ENCODE assay signal across 18 cellular contexts in the genomic region with DNA sequence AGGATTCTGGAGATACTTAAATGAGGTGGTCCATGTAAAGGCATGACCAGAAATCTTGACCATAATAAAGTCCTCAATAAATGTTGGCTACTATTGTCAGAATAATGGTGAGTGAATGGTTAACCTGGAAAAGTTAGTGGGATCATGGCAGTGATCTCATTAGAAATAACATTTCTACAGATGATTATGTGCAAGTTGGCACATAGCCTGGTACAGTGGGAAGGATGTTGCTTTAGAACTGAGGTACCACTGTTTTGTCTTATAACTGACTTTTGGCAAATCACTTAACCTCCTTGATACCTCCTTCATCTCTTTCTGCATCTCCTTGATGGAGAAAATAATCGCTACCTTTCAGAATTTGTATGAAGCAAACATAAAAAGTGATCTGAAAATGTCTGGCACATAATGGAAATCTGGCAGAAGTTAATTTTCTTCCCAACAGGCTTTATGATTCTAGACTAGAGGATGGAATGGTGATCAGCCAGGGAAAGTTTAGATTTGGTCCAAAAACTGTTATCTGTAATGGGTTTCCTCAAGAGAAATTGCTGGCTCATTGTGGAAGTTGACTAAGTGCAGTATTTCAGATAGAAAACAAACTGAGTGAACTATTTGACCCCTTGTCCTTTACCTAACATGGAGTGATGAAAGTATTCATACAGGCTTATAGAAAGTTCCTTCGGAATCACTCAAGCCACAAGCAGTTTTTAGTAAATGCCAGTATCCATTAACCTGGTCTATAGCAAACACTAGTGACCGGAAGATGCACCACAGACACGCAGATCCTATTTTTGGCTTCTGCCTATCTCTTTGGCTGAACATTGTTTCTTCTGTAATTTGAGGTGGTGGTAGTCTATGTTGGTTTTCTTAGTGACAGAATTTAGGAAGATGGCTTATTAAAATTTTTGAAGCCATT.
DNase-seq lines count a peak whose midpoint lies in the region; ATAC-seq and TF ChIP-seq lines count a peak whose summit lies in the region.
"Had no signal": no experiment of that assay in that cellular context is flagged by ENCODE, and none has a peak within 500 bp of the region (broad histone marks: within the 10 kb centered on the region; RNA-seq: fewer than 3 reads in every experiment).

No MANE protein-coding gene starts in this region.

- DNase-seq in HFFc6 (no peak), astrocyte of the hippocampus (ENCODE audit: low read depth, low spot score) (peak; percentile 31), heart left ventricle (no peak), osteoblast (ENCODE audit: insufficient read length, low spot score, missing footprints) (peak; percentile 38), NCI-H1694 treated with DMSO at 0.1 percent for 48 hours (lab: John Stamatoyannopoulos, UW) (no peak), GM13976 (ENCODE audit: low spot score) (no peak)
- DNase-seq in activated CD4-positive, alpha-beta T cell treated with anti-CD3 and anti-CD28 coated beads for 36 hours: no peak
- DNase-seq: activated CD4-positive, alpha-beta T cell treated with anti-CD3 and anti-CD28 coated beads, Interleukin-2, amount 50 U/mL, for 4 hours; activated naive CD8-positive, alpha-beta T cell treated with anti-CD3 and anti-CD28 coated beads for 36 hours; activated T-cell treated with anti-CD3 and anti-CD28 coated beads, Interleukin-2, amount 50 U/mL, for 1 hour; DMS153; glutamatergic neuron; NCI-H1048; NCI-H2107; stimulated activated CD4-positive, alpha-beta T cell treated with anti-CD3 and anti-CD28 coated beads, Interleukin-4, amount 100 ng/mL, for 24 hours had no signal

- intact Hi-C loops in heart left ventricle (cut with DNase I): loop anchor here in 2 of 10 donors (2.0 to 5.0 kb wide), 2 partner anchors 40 to 42 kb away; no protein-coding TSS in a partner anchor
- intact Hi-C loops in activated CD4-positive, alpha-beta T cell treated with anti-CD3 and anti-CD28 coated beads for 36 hours (cut with DNase I, micrococcal nuclease): no loop called here

- no peak overlapping the region for H3K4me3 Mint-ChIP-seq in HFFc6
- no peak overlapping the region for H3K4me3 Mint-ChIP-seq in activated CD4-positive, alpha-beta T cell treated with anti-CD3 and anti-CD28 coated beads for 36 hours
- H3K4me3 Mint-ChIP-seq: activated naive CD8-positive, alpha-beta T cell treated with anti-CD3 and anti-CD28 coated beads for 36 hours had no signal

- H3K9me3 ChIP-seq in heart left ventricle: no peaks in the 10 kb centered on the region
- H3K9me3 ChIP-seq in osteoblast (ENCODE audit: low read depth, low read length): no peaks in the 10 kb centered on the region
- H3K9me3 ChIP-seq: tibial nerve had no signal

- 41 to 59% (median 53%) methylated on average over 4 of the region's 4 CpGs for WGBS in heart left ventricle, 4 donors

- H3K79me2 ChIP-seq in osteoblast (ENCODE audit: insufficient read depth, low read length): no peaks in the 10 kb centered on the region

- H3K27me3 ChIP-seq in heart left ventricle: no peaks in the 10 kb centered on the region
- H3K27me3 ChIP-seq in osteoblast (ENCODE audit: insufficient read depth, low read length): no peaks in the 10 kb centered on the region
- H3K27me3 ChIP-seq: tibial nerve had no signal

- H3K36me3 Mint-ChIP-seq in HFFc6 (ENCODE audit: low read depth): peaks cover 8% of the 10 kb centered on the region; the same call in 1 of the 2 replicates
- no peaks in the 10 kb centered on the region for H3K36me3 Mint-ChIP-seq in activated CD4-positive, alpha-beta T cell treated with anti-CD3 and anti-CD28 coated beads for 36 hours (ENCODE audit: low read depth)
- H3K36me3 Mint-ChIP-seq: activated naive CD8-positive, alpha-beta T cell treated with anti-CD3 and anti-CD28 coated beads for 36 hours had no signal

- peaks cover 31% of the 10 kb centered on the region for H3K4me1 Mint-ChIP-seq in HFFc6 (ENCODE audit: low read depth)
- H3K4me1 Mint-ChIP-seq in activated CD4-positive, alpha-beta T cell treated with anti-CD3 and anti-CD28 coated beads for 36 hours: no peaks in the 10 kb centered on the region
- H3K4me1 Mint-ChIP-seq: activated naive CD8-positive, alpha-beta T cell treated with anti-CD3 and anti-CD28 coated beads for 36 hours had no signal

- ATAC-seq in heart left ventricle (peak in 3 of 4 donors; percentile 40 to 52 (median 41)), GM21529 (IDR thresholded peaks at IDR 0.05; ENCODE audit: unreplicated experiment) (no peak)
- no peak for ATAC-seq in activated CD4-positive, alpha-beta T cell treated with anti-CD3 and anti-CD28 coated beads for 36 hours
- ATAC-seq: Panc1 had no signal

- CTCF ChIA-PET in activated CD4-positive, alpha-beta T cell treated with anti-CD3 and anti-CD28 coated beads for 36 hours (lab: Charles Lee): interaction anchor here (1.0 kb wide), 1 partner anchor 14 kb away, joined by 3 read pairs; no protein-coding TSS in a partner anchor

- H3K36me3 ChIP-seq in heart left ventricle (no peaks in the 10 kb centered on the region), osteoblast (ENCODE audit: insufficient read depth, low read length) (no peaks in the 10 kb centered on the region)
- H3K36me3 ChIP-seq: tibial nerve had no signal

- TF ChIP-seq CTCF in HFFc6 (IDR thresholded peaks at IDR 0.05): no peak
- no peak for TF ChIP-seq CTCF in heart left ventricle (IDR thresholded peaks at IDR 0.05)
- no peak for TF ChIP-seq CTCF in osteoblast (IDR thresholded peaks at IDR 0.05; ENCODE audit: extremely low read depth, low read depth, low read length)
- no peak for TF ChIP-seq CTCF in GM13976 (IDR thresholded peaks at IDR 0.05; ENCODE audit: borderline replicate concordance, control extremely low read depth, extremely low read depth, insufficient read depth, missing control alignments)

- H3K4me1 ChIP-seq in heart left ventricle (peaks cover 0 to 43% (median 23%) of the 10 kb centered on the region in 12 donors), osteoblast (ENCODE audit: insufficient read depth, low read length) (peaks cover 15% of the 10 kb centered on the region)

- peak overlapping the region; percentile 57; the same call in 1 of the 2 replicates for H3K27ac Mint-ChIP-seq in HFFc6
- H3K27ac Mint-ChIP-seq in activated CD4-positive, alpha-beta T cell treated with anti-CD3 and anti-CD28 coated beads for 36 hours: no peak overlapping the region
- H3K27ac Mint-ChIP-seq: activated naive CD8-positive, alpha-beta T cell treated with anti-CD3 and anti-CD28 coated beads for 36 hours had no signal

- H3K4me2 ChIP-seq in osteoblast (ENCODE audit: insufficient read depth, low read length): peak overlapping the region; percentile 7

- H3K27ac ChIP-seq in heart left ventricle (peak overlapping the region in 9 of 12 donors; percentile 23 to 64 (median 45)), osteoblast (ENCODE audit: low read depth, low read length) (peak overlapping the region; percentile 0)
- H3K27ac ChIP-seq: tibial nerve had no signal

- H3K4me3 ChIP-seq in heart left ventricle (no peak overlapping the region), osteoblast (ENCODE audit: insufficient read depth, low read length) (no peak overlapping the region)
- H3K4me3 ChIP-seq: tibial nerve had no signal

- peak overlapping the region; percentile 17 for H2AFZ ChIP-seq in osteoblast (ENCODE audit: low read length)

- POLR2A ChIA-PET in activated CD4-positive, alpha-beta T cell treated with anti-CD3 and anti-CD28 coated beads for 36 hours (lab: Charles Lee): no interaction called here

- TF ChIP-seq POLR2A in heart left ventricle (IDR thresholded peaks at IDR 0.05): no peak

- no peaks in the 10 kb centered on the region for H4K20me1 ChIP-seq in osteoblast (ENCODE audit: insufficient read depth, low read length)

- in situ Hi-C loops in GM13976 (cut with MboI; ENCODE audit: low sequenced_read_pairs, unreplicated experiment): no loop called here

- H3K27me3 Mint-ChIP-seq in HFFc6 (ENCODE audit: insufficient read depth): no peaks in the 10 kb centered on the region; the same call in none of the 2 replicates
- H3K27me3 Mint-ChIP-seq in activated CD4-positive, alpha-beta T cell treated with anti-CD3 and anti-CD28 coated beads for 36 hours: no peaks in the 10 kb centered on the region
- H3K27me3 Mint-ChIP-seq: activated naive CD8-positive, alpha-beta T cell treated with anti-CD3 and anti-CD28 coated beads for 36 hours had no signal

- H3K9me3 Mint-ChIP-seq in HFFc6: peaks cover 5% of the 10 kb centered on the region; the same call in 1 of the 2 replicates
- H3K9me3 Mint-ChIP-seq in activated CD4-positive, alpha-beta T cell treated with anti-CD3 and anti-CD28 coated beads for 36 hours (ENCODE audit: low read depth): no peaks in the 10 kb centered on the region

Comparison
In these comparisons a context has a peak if more than half of its experiments do, and no peak if none do; other contexts are left out.
1. DNase-seq: peak in astrocyte of the hippocampus (single experiment) and osteoblast (single experiment); none in HFFc6 (single experiment), heart left ventricle (0 of 5), NCI-H1694 treated with DMSO at 0.1 percent for 48 hours (single experiment), activated CD4-positive, alpha-beta T cell treated with anti-CD3 and anti-CD28 coated beads for 36 hours (single experiment) and GM13976 (single experiment).
2. ATAC-seq: peak in heart left ventricle (3 of 4); none in GM21529 (single experiment) and activated CD4-positive, alpha-beta T cell treated with anti-CD3 and anti-CD28 coated beads for 36 hours (single experiment).